12 cellular contexts compared by ENCODE assay signal in the genomic region with DNA sequence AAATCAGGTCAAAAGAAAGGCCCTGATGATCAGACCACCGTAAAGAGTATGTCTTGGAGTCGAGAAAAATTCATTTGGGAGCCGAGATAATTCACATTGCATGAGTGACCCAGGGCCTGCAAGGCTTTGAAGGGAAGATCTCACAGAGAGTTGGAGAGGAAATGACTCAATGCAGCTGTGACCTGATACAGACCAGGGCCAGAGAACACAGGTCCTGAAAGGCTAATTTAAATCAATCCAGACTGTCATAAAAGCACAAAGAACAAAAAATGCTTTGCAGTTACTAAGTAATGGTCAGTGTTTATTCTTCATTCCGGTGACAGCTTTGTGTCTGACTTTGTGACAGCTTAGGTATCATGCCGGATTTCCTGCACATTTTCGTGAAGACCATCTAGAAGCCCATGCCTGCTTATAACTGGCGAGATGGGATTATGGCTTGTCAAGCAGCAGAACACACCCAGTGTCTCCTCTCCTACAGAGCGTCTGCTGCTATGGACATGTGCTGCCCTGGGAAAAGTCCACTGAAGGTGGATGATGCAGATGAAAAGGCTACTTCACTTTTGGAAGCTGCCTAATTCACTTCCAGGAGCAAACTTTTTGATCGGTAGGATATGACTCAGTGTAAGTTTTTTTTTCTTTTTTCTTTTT. TPM values are rescaled to one million over a fixed set of nuclear protein-coding genes. Genes with fewer than 3 reads are reported as not detected.
DNase-seq lines count a peak whose midpoint lies in the region; ATAC-seq and TF ChIP-seq lines count a peak whose summit lies in the region.
"Had no signal": no experiment of that assay in that cellular context is flagged by ENCODE, and none has a peak within 500 bp of the region (broad histone marks: within the 10 kb centered on the region; RNA-seq: fewer than 3 reads in every experiment).

No MANE protein-coding gene starts in this region.

- H3K9me3 ChIP-seq in heart left ventricle, result no peaks in the 10 kb centered on the region
- no peaks in the 10 kb centered on the region for H3K9me3 ChIP-seq in left ventricle myocardium inferior (replicated peaks)
- H3K9me3 ChIP-seq in gastroesophageal sphincter, result no peaks in the 10 kb centered on the region
- H3K9me3 ChIP-seq: tibial artery had no signal

- H3K27ac Mint-ChIP-seq in WTC11, result no peak overlapping the region

- H3K36me3 ChIP-seq in heart left ventricle, result no peaks in the 10 kb centered on the region
- no peaks in the 10 kb centered on the region for H3K36me3 ChIP-seq in left ventricle myocardium inferior
- H3K36me3 ChIP-seq in gastroesophageal sphincter, result no peaks in the 10 kb centered on the region
- H3K36me3 ChIP-seq: cardiac muscle cell, tibial artery had no signal

- no peak overlapping the region for H3K27ac ChIP-seq in heart left ventricle
- H3K27ac ChIP-seq in left ventricle myocardium inferior (replicated peaks), result no peak overlapping the region
- H3K27ac ChIP-seq in gastroesophageal sphincter, result no peak overlapping the region
- H3K27ac ChIP-seq: cardiac muscle cell, tibial artery had no signal

- no peaks in the 10 kb centered on the region for H3K9me3 Mint-ChIP-seq in WTC11

- 49 to 62% (median 52%) methylated on average over 9 of the region's 9 CpGs for WGBS in heart left ventricle, 4 donors
- 47 to 75% methylated on average over 7 to 9 of the region's 9 CpGs for whole genome bisulfite sequencing in gastroesophageal sphincter (ENCODE audit: low coverage in 1 of 2), 2 donors

- H3K4me3 ChIP-seq in heart left ventricle (no peak overlapping the region), left ventricle myocardium inferior (no peak overlapping the region), gastroesophageal sphincter (no peak overlapping the region)
- H3K4me3 ChIP-seq: cardiac muscle cell, tibial artery had no signal

- POLR2A ChIA-PET in WTC11 (lab: Charles Lee), result no interaction called here

- H3K36me3 Mint-ChIP-seq in WTC11, result no peaks in the 10 kb centered on the region

- H3K4me1 ChIP-seq in heart left ventricle, result peaks cover 0 to 12% (median 5%) of the 10 kb centered on the region in 12 donors
- peaks cover 9% of the 10 kb centered on the region for H3K4me1 ChIP-seq in left ventricle myocardium inferior
- peaks cover 0 to 6% (median 0%) of the 10 kb centered on the region in 3 donors for H3K4me1 ChIP-seq in gastroesophageal sphincter
- H3K4me1 ChIP-seq: tibial artery had no signal

- no peaks in the 10 kb centered on the region for H3K27me3 Mint-ChIP-seq in WTC11 (ENCODE audit: low read depth)

- TF ChIP-seq POLR2A in heart left ventricle (IDR thresholded peaks at IDR 0.05) (no peak), gastroesophageal sphincter (IDR thresholded peaks at IDR 0.05) (no peak)

- CTCF ChIA-PET in WTC11 (lab: Charles Lee), result no interaction called here

- TF ChIP-seq EP300 in gastroesophageal sphincter (IDR thresholded peaks at IDR 0.05), result no peak

- ATAC-seq in heart left ventricle, result peak in 3 of 4 donors; percentile 74 to 78 (median 78)
- peak; percentile 70 for ATAC-seq in gastroesophageal sphincter
- ATAC-seq in WTC11, result no peak

- DNase-seq in heart left ventricle (no peak), left ventricle myocardium inferior (no peak), RPMI8226 (peak; percentile 62), stromal cell of bone marrow (ENCODE audit: low read depth) (peak; percentile 37), WTC11 (ENCODE audit: low spot score) (no peak), SIG-M5 (lab: John Stamatoyannopoulos, UW) (no peak), amygdala (lab: John Stamatoyannopoulos, UW) (no peak)
- DNase-seq: activated CD4-positive, alpha-beta T cell treated with anti-CD3 and anti-CD28 coated beads, Interleukin-2, amount 50 U/mL, for 4 hours; kidney; tibial artery had no signal

- TF ChIP-seq CTCF in heart left ventricle (IDR thresholded peaks at IDR 0.05), result no peak
- TF ChIP-seq CTCF in left ventricle myocardium inferior (IDR thresholded peaks at IDR 0.05; ENCODE audit: borderline replicate concordance), result no peak
- TF ChIP-seq CTCF in gastroesophageal sphincter (IDR thresholded peaks at IDR 0.05), result no peak
- TF ChIP-seq CTCF in WTC11 (IDR thresholded peaks at IDR 0.05), result no peak

- H3K4me3 Mint-ChIP-seq in WTC11, result no peak overlapping the region

- no peaks in the 10 kb centered on the region for H3K27me3 ChIP-seq in heart left ventricle
- no peaks in the 10 kb centered on the region for H3K27me3 ChIP-seq in left ventricle myocardium inferior (ENCODE audit: low read depth)
- no peaks in the 10 kb centered on the region for H3K27me3 ChIP-seq in gastroesophageal sphincter
- H3K27me3 ChIP-seq: cardiac muscle cell, tibial artery had no signal

- no peaks in the 10 kb centered on the region for H3K4me1 Mint-ChIP-seq in WTC11

- intact Hi-C loops in heart left ventricle (cut with DNase I), result loop anchor here in 2 of 10 donors (5.0 to 10.0 kb wide), 2 partner anchors 36 to 164 kb away; no protein-coding TSS in a partner anchor
- intact Hi-C loops in left ventricle myocardium inferior (cut with micrococcal nuclease), result no loop called here

TF ChIP-seq in WTC11, 78 proteins besides CTCF, POLR2A, EP300 and RAD21:
- TF ChIP-seq IRF2 (CRISPR knock-in tag; IDR thresholded peaks at IDR 0.05; ENCODE audit: borderline replicate concordance, low read depth) (no peak), JAZF1 (CRISPR knock-in tag; IDR thresholded peaks at IDR 0.05) (no peak), ZNF416 (CRISPR knock-in tag; IDR thresholded peaks at IDR 0.05) (no peak), CREB1 (CRISPR knock-in tag; IDR thresholded peaks at IDR 0.05) (no peak), SMAD3 (CRISPR knock-in tag; IDR thresholded peaks at IDR 0.05; ENCODE audit: borderline replicate concordance) (no peak), NFATC4 (CRISPR knock-in tag; IDR thresholded peaks at IDR 0.05) (no peak), RORB (CRISPR knock-in tag; IDR thresholded peaks at IDR 0.05) (no peak), GRHL2 (CRISPR knock-in tag; IDR thresholded peaks at IDR 0.05; ENCODE audit: insufficient replicate concordance, severe bottlenecking) (no peak), SP1 (CRISPR knock-in tag; conservative IDR thresholded peaks at IDR 0.05) (no peak), ESRRA (CRISPR knock-in tag; IDR thresholded peaks at IDR 0.05; ENCODE audit: borderline replicate concordance) (no peak)
- TF ChIP-seq, protein P1, sequence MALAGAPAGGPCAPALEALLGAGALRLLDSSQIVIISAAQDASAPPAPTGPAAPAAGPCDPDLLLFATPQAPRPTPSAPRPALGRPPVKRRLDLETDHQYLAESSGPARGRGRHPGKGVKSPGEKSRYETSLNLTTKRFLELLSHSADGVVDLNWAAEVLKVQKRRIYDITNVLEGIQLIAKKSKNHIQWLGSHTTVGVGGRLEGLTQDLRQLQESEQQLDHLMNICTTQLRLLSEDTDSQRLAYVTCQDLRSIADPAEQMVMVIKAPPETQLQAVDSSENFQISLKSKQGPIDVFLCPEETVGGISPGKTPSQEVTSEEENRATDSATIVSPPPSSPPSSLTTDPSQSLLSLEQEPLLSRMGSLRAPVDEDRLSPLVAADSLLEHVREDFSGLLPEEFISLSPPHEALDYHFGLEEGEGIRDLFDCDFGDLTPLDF (CRISPR knock-in tag; IDR thresholded peaks at IDR 0.05), result no peak
- TF ChIP-seq, protein P2, sequence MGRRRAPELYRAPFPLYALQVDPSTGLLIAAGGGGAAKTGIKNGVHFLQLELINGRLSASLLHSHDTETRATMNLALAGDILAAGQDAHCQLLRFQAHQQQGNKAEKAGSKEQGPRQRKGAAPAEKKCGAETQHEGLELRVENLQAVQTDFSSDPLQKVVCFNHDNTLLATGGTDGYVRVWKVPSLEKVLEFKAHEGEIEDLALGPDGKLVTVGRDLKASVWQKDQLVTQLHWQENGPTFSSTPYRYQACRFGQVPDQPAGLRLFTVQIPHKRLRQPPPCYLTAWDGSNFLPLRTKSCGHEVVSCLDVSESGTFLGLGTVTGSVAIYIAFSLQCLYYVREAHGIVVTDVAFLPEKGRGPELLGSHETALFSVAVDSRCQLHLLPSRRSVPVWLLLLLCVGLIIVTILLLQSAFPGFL (CRISPR knock-in tag; IDR thresholded peaks at IDR 0.05; ENCODE audit: borderline replicate concordance), result no peak

RNA-seq across cellular contexts. Expression of a gene that starts 5.8 kb away (rescaled TPM):
- under 1 TPM in 1 of 9 donors, not detected in 8; 0.09 TPM for total RNA-seq in heart left ventricle
- polyA plus RNA-seq in heart left ventricle, result not detected
- total RNA-seq in left ventricle myocardium inferior, result not detected
- under 1 TPM in 2 of 4 donors, not detected in 2; 0.13 to 0.15 TPM for total RNA-seq in gastroesophageal sphincter
- total RNA-seq in WTC11 (2021), result not detected in 3 replicates
- total RNA-seq: cardiac muscle cell had no signal
- polyA plus RNA-seq: cardiac muscle cell had no signal

Comparison
In these comparisons a context has a peak if more than half of its experiments do, and no peak if none do; other contexts are left out.
1. DNase-seq: peak in RPMI8226 (single experiment) and stromal cell of bone marrow (single experiment); none in heart left ventricle (0 of 5), left ventricle myocardium inferior (single experiment), WTC11 (single experiment), SIG-M5 (single experiment) and amygdala (0 of 56).